ENCODE assay signal across 8 cellular contexts in genomic region chr2:27370026-27370815, GRCh38. TPM values are rescaled to one million over a fixed set of nuclear protein-coding genes. Genes with fewer than 3 reads are reported as not detected.
DNase-seq lines count a peak whose midpoint lies in the region; ATAC-seq, FAIRE-seq and TF ChIP-seq lines count a peak whose summit lies in the region.

EIF2B4 (minus strand) TSS chr2:27370338; CDS start chr2:27370314, 24 bp downstream.
A gene with protein sequence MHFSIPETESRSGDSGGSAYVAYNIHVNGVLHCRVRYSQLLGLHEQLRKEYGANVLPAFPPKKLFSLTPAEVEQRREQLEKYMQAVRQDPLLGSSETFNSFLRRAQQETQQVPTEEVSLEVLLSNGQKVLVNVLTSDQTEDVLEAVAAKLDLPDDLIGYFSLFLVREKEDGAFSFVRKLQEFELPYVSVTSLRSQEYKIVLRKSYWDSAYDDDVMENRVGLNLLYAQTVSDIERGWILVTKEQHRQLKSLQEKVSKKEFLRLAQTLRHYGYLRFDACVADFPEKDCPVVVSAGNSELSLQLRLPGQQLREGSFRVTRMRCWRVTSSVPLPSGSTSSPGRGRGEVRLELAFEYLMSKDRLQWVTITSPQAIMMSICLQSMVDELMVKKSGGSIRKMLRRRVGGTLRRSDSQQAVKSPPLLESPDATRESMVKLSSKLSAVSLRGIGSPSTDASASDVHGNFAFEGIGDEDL (plus strand): TSS chr2:27370616. CDS start chr2:27370744, 128 bp downstream.

- H3K4me1 ChIP-seq in iPS-20b (ENCODE audit: insufficient read depth, low read length), result no peaks in the 10 kb centered on the region
- H3K4me1 ChIP-seq in small intestine (ENCODE audit: control insufficient read depth in 2 of 2, insufficient read depth in 1 of 2, low read depth in 1 of 2, low read length in 1 of 2), result peaks cover 6 to 8% of the 10 kb centered on the region in 2 donors

- 0% methylated on average over 67 to 85 of the region's 85 CpGs for WGBS in small intestine, 3 donors

- no peak for FAIRE-seq in bronchial epithelial cell (lab: Jason Lieb, UNC)
- no peak for FAIRE-seq in small intestine (lab: Jason Lieb, UNC)

- peak; percentile 75 for TF ChIP-seq CTCF in AG09309 (IDR thresholded peaks at IDR 0.05; ENCODE audit: control insufficient read depth, insufficient read depth, low read depth, low read length, missing control alignments)
- TF ChIP-seq CTCF in WI38 (IDR thresholded peaks at IDR 0.05; ENCODE audit: low read depth, low read length), result peak; percentile 62
- peak; percentile 93 for TF ChIP-seq CTCF in bronchial epithelial cell (IDR thresholded peaks at IDR 0.05; ENCODE audit: insufficient read depth, low read length, severe bottlenecking)

- H3K9ac ChIP-seq in iPS-20b (ENCODE audit: low read depth, low read length), result peak within 1 kb of the TSS; percentile 93

- ATAC-seq in GM18909 (IDR thresholded peaks at IDR 0.05; ENCODE audit: poor library complexity, unreplicated experiment) (peak; percentile 92), HG03175 (IDR thresholded peaks at IDR 0.05; ENCODE audit: unreplicated experiment) (peak; percentile 86)

- peak within 1 kb of the TSS; percentile 80 for H3K27ac ChIP-seq in iPS-20b (ENCODE audit: low read length)
- peak within 1 kb of the TSS; percentile 91 to 93 for H3K27ac ChIP-seq in small intestine (ENCODE audit: low read depth in 1 of 2, low read length in 1 of 2)

- no peaks in the 10 kb centered on the region for H3K27me3 ChIP-seq in bronchial epithelial cell (ENCODE audit: control insufficient read depth, insufficient read depth, low read length)
- H3K27me3 ChIP-seq in iPS-20b (ENCODE audit: insufficient read depth, low read length), result no peaks in the 10 kb centered on the region
- no peaks in the 10 kb centered on the region for H3K27me3 ChIP-seq in small intestine (ENCODE audit: control insufficient read depth in 2 of 2, insufficient read depth in 2 of 2, low read length in 2 of 2)

- H3K4me3 ChIP-seq in AG09309 (ENCODE audit: control insufficient read depth, low read depth, low read length) (peak within 1 kb of the TSS; percentile 84), WI38 (ENCODE audit: low read depth, low read length) (peak within 1 kb of the TSS; percentile 94), bronchial epithelial cell (ENCODE audit: low read depth, low read length) (peak within 1 kb of the TSS; percentile 98), iPS-20b (ENCODE audit: low read length) (peak within 1 kb of the TSS; percentile 80), small intestine (ENCODE audit: low read depth in 1 of 2, low read length in 2 of 2) (peak within 1 kb of the TSS; percentile 74 to 93)

- DNase-seq in AG09309 (ENCODE audit: low read depth) (peak; percentile 97), NCI-H2227 treated with DMSO at 0.1 percent for 48 hours (lab: John Stamatoyannopoulos, UW) (peak; percentile 98), bronchial epithelial cell (ENCODE audit: low read depth) (peak; percentile 97), small intestine (peak; percentile 99)

- H3K9me3 ChIP-seq in iPS-20b (ENCODE audit: insufficient read depth, low read depth, low read length) (no peaks in the 10 kb centered on the region), small intestine (ENCODE audit: control insufficient read depth, low read depth) (no peaks in the 10 kb centered on the region)

- H3K36me3 ChIP-seq in bronchial epithelial cell (ENCODE audit: control insufficient read depth, insufficient read depth, low read length) (peaks cover 29% of the 10 kb centered on the region), iPS-20b (ENCODE audit: insufficient read depth, low read depth, low read length) (peaks cover 65% of the 10 kb centered on the region), small intestine (ENCODE audit: control insufficient read depth in 2 of 2, insufficient read depth in 2 of 2, low read length in 2 of 2) (peaks cover 9 to 21% of the 10 kb centered on the region in 2 donors)

RNA-seq across cellular contexts. Expression of gene EIF2B4, which starts in this region (rescaled TPM):
- 29.7 and 32.4 TPM in 2 replicates for total RNA-seq in bronchial epithelial cell
- polyA plus RNA-seq in small intestine, result 10 to 100 TPM; 31.0 to 45.4 (median 41.1) TPM

RNA-seq across cellular contexts. Expression of the second gene that starts in this region (rescaled TPM):
- total RNA-seq in bronchial epithelial cell, result 99.3 and 102 TPM in 2 replicates
- polyA plus RNA-seq in small intestine, result 10 to 100 TPM; 64.6 to 76.6 (median 74.8) TPM

Comparison
In these comparisons a context has a peak if more than half of its experiments do, and no peak if none do; other contexts are left out.
1. Peak in every context shown above with its lines: DNase-seq, ATAC-seq, H3K4me3 ChIP-seq and H3K27ac ChIP-seq.